In genomic region chr11:69817265-69818236, GRCh38 we compare ENCODE assay signal across 15 cellular contexts. TPM values are rescaled to one million over a fixed set of nuclear protein-coding genes. Genes with fewer than 3 reads are reported as not detected.
DNase-seq lines count a peak whose midpoint lies in the region; ATAC-seq and TF ChIP-seq lines count a peak whose summit lies in the region.
"Had no signal": no experiment of that assay in that cellular context is flagged by ENCODE, and none has a peak within 500 bp of the region (broad histone marks: within the 10 kb centered on the region; RNA-seq: fewer than 3 reads in every experiment).

No MANE protein-coding gene starts in this region.

- TF ChIP-seq CTCF in A673 (conservative IDR thresholded peaks at IDR 0.05; ENCODE audit: low read depth, low read length), result no peak
- TF ChIP-seq CTCF in HCT116 (IDR thresholded peaks at IDR 0.05 in 2 of 3, conservative IDR thresholded peaks at IDR 0.05 in 1 of 3; ENCODE audit: borderline replicate concordance in 1 of 3, insufficient read depth in 1 of 3, low read depth in 2 of 3, low read length in 2 of 3), result no peak
- no peak for TF ChIP-seq CTCF in WTC11 (IDR thresholded peaks at IDR 0.05)
- no peak for TF ChIP-seq CTCF in omental fat pad (IDR thresholded peaks at IDR 0.05)

- H3K4me3 Mint-ChIP-seq in WTC11, result peak overlapping the region; percentile 50
- H3K4me3 Mint-ChIP-seq in activated naive CD4-positive, alpha-beta T cell treated with anti-CD3 and anti-CD28 coated beads, Interleukin-2, amount 10 ng/mL, durations not matched to agents 7 days and 5 days, result no peak overlapping the region

- TF ChIP-seq RAD21 in HCT116 (IDR thresholded peaks at IDR 0.05; ENCODE audit: low read depth), result no peak

- no peaks in the 10 kb centered on the region for H3K36me3 Mint-ChIP-seq in WTC11
- no peaks in the 10 kb centered on the region for H3K36me3 Mint-ChIP-seq in activated naive CD4-positive, alpha-beta T cell treated with anti-CD3 and anti-CD28 coated beads, Interleukin-2, amount 10 ng/mL, durations not matched to agents 7 days and 5 days

- no peaks in the 10 kb centered on the region for H3K9me3 Mint-ChIP-seq in WTC11
- no peaks in the 10 kb centered on the region for H3K9me3 Mint-ChIP-seq in activated naive CD4-positive, alpha-beta T cell treated with anti-CD3 and anti-CD28 coated beads, Interleukin-2, amount 10 ng/mL, durations not matched to agents 7 days and 5 days

- peak; percentile 74 for ATAC-seq in HCT116
- ATAC-seq in WTC11, result peak; percentile 27
- ATAC-seq in HG03460 (IDR thresholded peaks at IDR 0.05; ENCODE audit: unreplicated experiment), result no peak
- ATAC-seq in omental fat pad (ENCODE audit: low FRiP score), result no peak
- ATAC-seq: esophagus mucosa, pancreas had no signal

- H4K20me1 ChIP-seq in HCT116 (ENCODE audit: insufficient read depth), result no peaks in the 10 kb centered on the region

- peak overlapping the region; percentile 52 for H3K9ac ChIP-seq in HCT116 (ENCODE audit: low read length)

- no peak for TF ChIP-seq POLR2A in HCT116 (IDR thresholded peaks at IDR 0.05; ENCODE audit: borderline replicate concordance, extremely low read depth, insufficient read depth, insufficient read length)

- H3K9me3 ChIP-seq in A673 (ENCODE audit: low read depth, low read length, poor library complexity, severe bottlenecking), result no peaks in the 10 kb centered on the region
- H3K9me3 ChIP-seq in HCT116 (ENCODE audit: control insufficient read depth in 1 of 2, insufficient read depth in 1 of 2, low read depth in 1 of 2, low read length in 2 of 2), result no peaks in the 10 kb centered on the region
- H3K9me3 ChIP-seq: pancreas, suprapubic skin had no signal

- H3K27ac ChIP-seq in A673 (ENCODE audit: low read depth, low read length, poor library complexity, severe bottlenecking) (no peak overlapping the region), HCT116 (ENCODE audit: low read depth, low read length) (peak overlapping the region; percentile 16; the same call in 1 of the 2 replicates)
- H3K27ac ChIP-seq: C4-2B, pancreas, suprapubic skin had no signal

- H3K9me2 ChIP-seq in HCT116 (ENCODE audit: insufficient read depth), result no peaks in the 10 kb centered on the region

- H3K27me3 ChIP-seq in A673 (replicated peaks; ENCODE audit: insufficient read depth, low read depth, low read length, poor library complexity), result peaks cover 82% of the 10 kb centered on the region
- H3K27me3 ChIP-seq in HCT116 (ENCODE audit: insufficient read depth, low read length), result peaks cover 8% of the 10 kb centered on the region; the same call in 1 of the 2 replicates

- peaks cover 7% of the 10 kb centered on the region; the same call in 1 of the 2 replicates for H3K4me1 Mint-ChIP-seq in WTC11
- no peaks in the 10 kb centered on the region for H3K4me1 Mint-ChIP-seq in activated naive CD4-positive, alpha-beta T cell treated with anti-CD3 and anti-CD28 coated beads, Interleukin-2, amount 10 ng/mL, durations not matched to agents 7 days and 5 days

- H3K4me3 ChIP-seq in A673 (ENCODE audit: low read depth, low read length, poor library complexity, severe bottlenecking), result no peak overlapping the region
- H3K4me3 ChIP-seq in HCT116 (replicated peaks in 1 of 2; ENCODE audit: low read depth in 1 of 2, low read length in 2 of 2), result peak overlapping the region; percentile 46 to 61
- H3K4me3 ChIP-seq: pancreas, suprapubic skin had no signal

- H3K27me3 Mint-ChIP-seq in WTC11 (ENCODE audit: low read depth), result peaks cover 90% of the 10 kb centered on the region
- H3K27me3 Mint-ChIP-seq in activated naive CD4-positive, alpha-beta T cell treated with anti-CD3 and anti-CD28 coated beads, Interleukin-2, amount 10 ng/mL, durations not matched to agents 7 days and 5 days, result peaks cover 94% of the 10 kb centered on the region

- H3K79me2 ChIP-seq in HCT116 (ENCODE audit: insufficient read depth, low read length), result no peaks in the 10 kb centered on the region

- CTCF ChIA-PET in A673 (lab: Charles Lee) (no interaction called here), HCT116 (lab: Charles Lee) (interaction anchor here (1.2 kb wide), 1 partner anchor 16 kb away, joined by 5 read pairs; no protein-coding TSS in a partner anchor), WTC11 (lab: Charles Lee) (interaction anchor here (0.6 to 1.4 kb wide), 13 partner anchors 7 to 148 kb away, joined by 3 to 12 read pairs (median 3); no protein-coding TSS in a partner anchor)
- CTCF ChIA-PET in activated naive CD4-positive, alpha-beta T cell treated with anti-CD3 and anti-CD28 coated beads, Interleukin-2, amount 10 ng/mL, durations not matched to agents 7 days and 5 days (lab: Charles Lee), result no interaction called here

- H3K36me3 ChIP-seq in A673 (ENCODE audit: insufficient read depth, low read length, poor library complexity, severe bottlenecking) (no peaks in the 10 kb centered on the region), HCT116 (ENCODE audit: control insufficient read depth in 1 of 2, insufficient read depth in 2 of 2, low read length in 2 of 2) (no peaks in the 10 kb centered on the region)
- H3K36me3 ChIP-seq: pancreas, suprapubic skin had no signal

- RAD21 ChIA-PET in HCT116 (lab: Charles Lee; ENCODE audit: low non-redundant PET in 1 of 2, low total read pairs in 2 of 2, uncharacterized antibody in 2 of 2, unreplicated experiment in 2 of 2), result no interaction called here

- H2AFZ ChIP-seq in HCT116 (ENCODE audit: low read depth, low read length, poor library complexity, severe bottlenecking), result no peak overlapping the region

- H3K4me1 ChIP-seq in A673 (ENCODE audit: insufficient read depth, low read length, poor library complexity, severe bottlenecking) (peaks cover 6% of the 10 kb centered on the region), HCT116 (ENCODE audit: control insufficient read depth in 1 of 2, insufficient read depth in 2 of 2, low read length in 2 of 2) (peaks cover 3 to 16% of the 10 kb centered on the region in 2 experiments; a peak in 3 of 4 replicates)
- H3K4me1 ChIP-seq: pancreas had no signal

- H3K4me2 ChIP-seq in HCT116 (ENCODE audit: low read length), result peak overlapping the region; percentile 95

- DNase-seq in A673 (ENCODE audit: low spot score) (peak; percentile 14), HCT116 (ENCODE audit: low read depth, low spot score) (no peak), WTC11 (ENCODE audit: low spot score) (peak; percentile 43), iPS-NIHi7 (ENCODE audit: extremely low spot score) (peak; percentile 56), OCI-M1 (lab: John Stamatoyannopoulos, UW) (no peak), omental fat pad (ENCODE audit: low spot score) (no peak)
- no peak for DNase-seq in activated naive CD4-positive, alpha-beta T cell treated with anti-CD3 and anti-CD28 coated beads, Interleukin-2, amount 10 ng/mL, durations not matched to agents 7 days and 5 days
- DNase-seq: NCI-H2029 treated with DMSO at 0.1 percent for 48 hours, T1000 had no signal

- BruUV-seq in A673 (replicated peaks; lab: Mats Ljungman, UMichigan), result no TSS peak
- no TSS peak for BruUV-seq in HCT116 (replicated peaks; lab: Mats Ljungman, UMichigan)

- intact Hi-C loops in A673 (cut with micrococcal nuclease; ENCODE audit: unreplicated experiment) (no loop called here), HCT116 (cut with micrococcal nuclease) (no loop called here)

- POLR2A ChIA-PET in A673 (lab: Charles Lee; ENCODE audit: low non-redundant PET) (no interaction called here), HCT116 (lab: Charles Lee) (interaction anchor here (0.9 kb wide), 1 partner anchor 9 kb away, joined by 3 read pairs; no protein-coding TSS in a partner anchor), WTC11 (lab: Charles Lee) (interaction anchor here (0.6 kb wide), 3 partner anchors 97 to 287 kb away, joined by 3 to 10 read pairs (median 4); no protein-coding TSS in a partner anchor)

- H3K27ac Mint-ChIP-seq in WTC11, result no peak overlapping the region
- H3K27ac Mint-ChIP-seq in activated naive CD4-positive, alpha-beta T cell treated with anti-CD3 and anti-CD28 coated beads, Interleukin-2, amount 10 ng/mL, durations not matched to agents 7 days and 5 days, result no peak overlapping the region

TF ChIP-seq in HCT116, 20 proteins besides CTCF, POLR2A, EP300 and RAD21:
- no peak for TF ChIP-seq SP1 (IDR thresholded peaks at IDR 0.05; ENCODE audit: low read depth)
- TF ChIP-seq MAX (IDR thresholded peaks at IDR 0.05), result peak; percentile 88
- peak; percentile 62; the same call in 1 of the 2 replicates for TF ChIP-seq ZFX (IDR thresholded peaks at IDR 0.05)

TF ChIP-seq in WTC11, 78 proteins besides CTCF, POLR2A, EP300 and RAD21 (continues in another document):
- TF ChIP-seq E2F5 (CRISPR knock-in tag; IDR thresholded peaks at IDR 0.05) (no peak), NFATC4 (CRISPR knock-in tag; IDR thresholded peaks at IDR 0.05) (no peak), ZNF423 (CRISPR knock-in tag; IDR thresholded peaks at IDR 0.05) (peak; percentile 31; the same call in 1 of the 2 replicates), PREB (CRISPR knock-in tag; IDR thresholded peaks at IDR 0.05; ENCODE audit: borderline replicate concordance) (no peak)

RNA-seq across cellular contexts. Expression of gene FGF3, which starts 1.7 kb away (rescaled TPM):
- total RNA-seq in A673 (2021) (not detected in 2 replicates), HCT116 (2021; ENCODE audit: unreplicated experiment) (not detected), WTC11 (2021) (not detected in 3 replicates), omental fat pad (not detected)
- 0.07 TPM in 1 of 2 replicates, not detected in the other for polyA plus RNA-seq in HCT116 (2012)
- total RNA-seq: esophagus mucosa, HT1080, pancreas, suprapubic skin had no signal
- polyA plus RNA-seq: pancreas had no signal

RNA-seq across cellular contexts. Expression of gene FGF4, which starts 42.4 kb away (rescaled TPM):
- total RNA-seq in A673 (2021), result not detected in 2 replicates
- total RNA-seq in HCT116 (2021; ENCODE audit: unreplicated experiment), result not detected
- polyA plus RNA-seq in HCT116 (2012), result not detected in 2 replicates
- total RNA-seq in WTC11 (2021), result 3.2 to 5.9 TPM (median 3.3 TPM) in 3 replicates
- total RNA-seq in omental fat pad, result not detected
- total RNA-seq: esophagus mucosa, HT1080, pancreas, suprapubic skin had no signal
- polyA plus RNA-seq: pancreas had no signal

Comparison
In these comparisons a context has a peak if more than half of its experiments do, and no peak if none do; other contexts are left out.
1. DNase-seq: peak in A673 (single experiment), WTC11 (single experiment) and iPS-NIHi7 (single experiment); none in HCT116 (single experiment), activated naive CD4-positive, alpha-beta T cell treated with anti-CD3 and anti-CD28 coated beads, Interleukin-2, amount 10 ng/mL, durations not matched to agents 7 days and 5 days (single experiment), OCI-M1 (single experiment) and omental fat pad (single experiment).
2. ATAC-seq: peak in HCT116 (single experiment) and WTC11 (single experiment); none in HG03460 (single experiment) and omental fat pad (single experiment).
3. CTCF ChIA-PET loops: an anchor here in HCT116 (1.2 kb wide) and WTC11 (0.6 to 1.4 kb wide); none called in A673 and activated naive CD4-positive, alpha-beta T cell treated with anti-CD3 and anti-CD28 coated beads, Interleukin-2, amount 10 ng/mL, durations not matched to agents 7 days and 5 days.